In the genomic region with DNA sequence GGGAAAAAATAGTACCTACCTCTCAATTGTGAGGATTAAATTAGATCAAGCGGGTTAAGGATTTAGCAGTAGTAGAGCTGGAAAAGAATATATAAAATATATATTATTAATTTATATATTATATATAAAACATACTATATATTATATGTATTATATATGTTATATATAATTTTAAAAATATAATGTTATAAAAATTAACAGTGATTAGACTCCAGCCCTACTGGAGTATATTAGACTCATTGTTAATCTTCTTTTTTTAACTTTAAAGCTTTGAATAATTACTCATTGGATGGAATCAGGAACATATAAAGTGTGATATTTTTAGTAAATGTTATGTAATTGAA, we compare ENCODE assay signal across 8 cellular contexts. TPM values are rescaled to one million over a fixed set of nuclear protein-coding genes. Genes with fewer than 3 reads are reported as not detected.
DNase-seq lines count a peak whose midpoint lies in the region; ATAC-seq and TF ChIP-seq lines count a peak whose summit lies in the region.

No MANE protein-coding gene starts in this region.

- TF ChIP-seq CTCF in right atrium auricular region (IDR thresholded peaks at IDR 0.05) (no peak), brain (conservative IDR thresholded peaks at IDR 0.05) (no peak), uterus (IDR thresholded peaks at IDR 0.05) (no peak), foreskin fibroblast (IDR thresholded peaks at IDR 0.05; ENCODE audit: low read depth, low read length) (no peak)

- H3K4me3 ChIP-seq in right atrium auricular region (peak overlapping the region in 1 of 2 donors; percentile 57), uterus (peak overlapping the region in 1 of 2 donors; percentile 64), foreskin fibroblast (ENCODE audit: low read depth in 1 of 2, low read length in 2 of 2) (peak overlapping the region in 1 of 2 donors; percentile 89)

- ATAC-seq in left ventricle myocardium superior, result no peak

- intact Hi-C loops in left ventricle myocardium superior (cut with micrococcal nuclease) (no loop called here), uterus (cut with DNase I; ENCODE audit: low total_unique reads) (no loop called here)

- H3K4me1 Mint-ChIP-seq in brain, result peaks cover 41% of the 10 kb centered on the region

- H3K9me3 ChIP-seq in right atrium auricular region (no peaks in the 10 kb centered on the region), uterus (no peaks in the 10 kb centered on the region)

- peaks cover 0 to 6% (median 0%) of the 10 kb centered on the region in 5 experiments for H3K9me3 Mint-ChIP-seq in brain

- H3K27me3 Mint-ChIP-seq in brain, result peaks cover 6% of the 10 kb centered on the region

- H3K27me3 ChIP-seq in right atrium auricular region (no peaks in the 10 kb centered on the region), uterus (no peaks in the 10 kb centered on the region)

- peak overlapping the region; percentile 95 to 99 (median 98) for H3K4me3 Mint-ChIP-seq in brain

- peaks cover 25% of the 10 kb centered on the region for H3K36me3 Mint-ChIP-seq in brain

- peak overlapping the region; percentile 96 for H3K27ac ChIP-seq in right atrium auricular region
- peak overlapping the region; percentile 97 for H3K27ac ChIP-seq in uterus

- H3K4me1 ChIP-seq in right atrium auricular region (peaks cover 0 to 36% of the 10 kb centered on the region in 2 donors), uterus (no peaks in the 10 kb centered on the region)

- H3K36me3 ChIP-seq in right atrium auricular region (peaks cover 26% of the 10 kb centered on the region), uterus (no peaks in the 10 kb centered on the region)

- no peak for DNase-seq in right atrium auricular region (ENCODE audit: low spot score)
- no peak for DNase-seq in left ventricle myocardium superior
- DNase-seq in middle frontal gyrus (ENCODE audit: extremely low spot score, low spot score), result peak; percentile 6
- no peak for DNase-seq in uterus
- DNase-seq in activated CD4-positive, alpha-beta T cell treated with anti-CD3 and anti-CD28 coated beads for 4 hours, result no peak
- DNase-seq in foreskin fibroblast, result no peak
- no peak for DNase-seq in NCI-H226

- peak overlapping the region; percentile 100 for H3K27ac Mint-ChIP-seq in brain

- no peak for TF ChIP-seq POLR2A in uterus (IDR thresholded peaks at IDR 0.05)

RNA-seq across cellular contexts. Expression of gene MRPL54, which starts 0.4 kb away (rescaled TPM):
- total RNA-seq in right atrium auricular region (10 to 100 TPM; 81.0 to 84.4 TPM), left ventricle myocardium superior (70.8 TPM), uterus (100 to 1,000 TPM in 1 of 4 donors, 10 to 100 TPM in 3; 14.4 to 196 (median 40.0) TPM)
- 177 TPM for polyA plus RNA-seq in brain (ENCODE audit: insufficient read depth, low read depth, low replicate concordance)

RNA-seq across cellular contexts. Expression of gene APBA3, which starts 0.6 kb away (rescaled TPM):
- total RNA-seq in right atrium auricular region (10 to 100 TPM; 14.7 to 24.8 TPM), left ventricle myocardium superior (12.5 TPM), uterus (10 to 100 TPM; 14.1 to 52.6 (median 27.4) TPM)
- 36.8 TPM for polyA plus RNA-seq in brain (ENCODE audit: insufficient read depth, low read depth, low replicate concordance)

RNA-seq across cellular contexts. Expression of gene RAX2, which starts 9.9 kb away (rescaled TPM):
- not detected for total RNA-seq in right atrium auricular region
- not detected for total RNA-seq in left ventricle myocardium superior
- polyA plus RNA-seq in brain (ENCODE audit: insufficient read depth, low read depth, low replicate concordance), result not detected
- 1 to 10 TPM in 1 of 4 donors, under 1 TPM in 1, not detected in 2; 0.14 to 4.3 TPM for total RNA-seq in uterus

RNA-seq across cellular contexts. Expression of gene MATK, which starts 24.1 kb away (rescaled TPM):
- total RNA-seq in right atrium auricular region, result 1 to 10 TPM in 1 of 2 donors, under 1 TPM in 1; 0.26 to 1.5 TPM
- 0.62 TPM for total RNA-seq in left ventricle myocardium superior
- 18.6 TPM for polyA plus RNA-seq in brain (ENCODE audit: insufficient read depth, low read depth, low replicate concordance)
- total RNA-seq in uterus, result 10 to 100 TPM in 1 of 4 donors, 1 to 10 TPM in 2, not detected in 1; 1.0 to 11.2 (median 1.5) TPM

RNA-seq across cellular contexts. Expression of gene TJP3, which starts 53.9 kb away (rescaled TPM):
- total RNA-seq in right atrium auricular region, result 1 to 10 TPM in 1 of 2 donors, not detected in 1; 1.1 TPM
- 0.22 TPM for total RNA-seq in left ventricle myocardium superior
- polyA plus RNA-seq in brain (ENCODE audit: insufficient read depth, low read depth, low replicate concordance), result 3.8 TPM
- 1 to 10 TPM in 3 of 4 donors, under 1 TPM in 1; 0.37 to 7.4 (median 3.9) TPM for total RNA-seq in uterus
